ENCODE assay signal across 1 cellular context in the genomic region with DNA sequence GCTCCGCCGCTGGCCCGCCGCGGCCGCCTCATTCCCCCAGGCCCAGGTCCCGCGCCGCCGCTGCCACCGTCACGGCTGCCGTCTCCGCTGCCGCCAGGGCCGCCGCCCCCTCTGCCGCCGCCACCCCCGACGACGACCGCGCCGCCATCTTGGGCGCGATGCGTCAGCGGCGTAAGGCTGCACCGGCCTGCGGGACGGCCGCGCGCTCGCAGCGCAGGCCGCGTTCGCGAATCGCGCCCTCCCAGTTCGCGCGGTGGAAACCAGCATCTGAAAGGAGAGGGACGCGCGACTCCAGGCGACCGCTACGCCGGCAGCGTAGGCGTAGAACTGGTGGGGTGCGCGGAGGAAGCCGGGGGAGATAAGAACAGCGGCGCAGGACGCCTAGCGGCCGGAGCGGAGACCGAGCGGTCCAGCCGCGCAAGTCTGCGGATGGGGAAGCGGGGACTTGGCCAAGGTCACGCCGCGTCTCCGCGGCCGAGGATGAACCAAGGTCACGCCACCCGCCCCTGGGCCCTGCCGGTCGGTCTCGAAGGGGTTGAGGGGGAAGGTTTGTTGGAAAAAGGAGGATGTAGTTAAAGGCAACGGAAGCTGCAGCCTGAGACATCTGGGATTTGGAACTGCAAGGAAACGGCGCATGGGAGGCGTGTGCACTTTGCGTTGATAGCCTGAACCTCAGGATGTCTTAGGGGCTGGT.
A peak's percentile ranks its signal among the peaks of the same experiment; 100 is the strongest.
TF ChIP-seq lines count a peak whose summit lies in the region.

Gene NUDT3, minus strand, starts transcription at position 173 of the 694 bp plus-strand sequence. CDS start 307 bp downstream, outside the sequence.

TF ChIP-seq in HepG2, 621 proteins besides CTCF, POLR2A, EP300 and RAD21 (continued from another document and continues in another):
- TF ChIP-seq, protein P1, sequence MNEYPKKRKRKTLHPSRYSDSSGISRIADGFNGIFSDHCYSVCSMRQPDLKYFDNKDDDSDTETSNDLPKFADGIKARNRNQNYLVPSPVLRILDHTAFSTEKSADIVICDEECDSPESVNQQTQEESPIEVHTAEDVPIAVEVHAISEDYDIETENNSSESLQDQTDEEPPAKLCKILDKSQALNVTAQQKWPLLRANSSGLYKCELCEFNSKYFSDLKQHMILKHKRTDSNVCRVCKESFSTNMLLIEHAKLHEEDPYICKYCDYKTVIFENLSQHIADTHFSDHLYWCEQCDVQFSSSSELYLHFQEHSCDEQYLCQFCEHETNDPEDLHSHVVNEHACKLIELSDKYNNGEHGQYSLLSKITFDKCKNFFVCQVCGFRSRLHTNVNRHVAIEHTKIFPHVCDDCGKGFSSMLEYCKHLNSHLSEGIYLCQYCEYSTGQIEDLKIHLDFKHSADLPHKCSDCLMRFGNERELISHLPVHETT (CRISPR knock-in tag; conservative IDR thresholded peaks at IDR 0.05) = peak; percentile 74; the same call in 1 of the 2 replicates
- no peak; the same call in 1 of the 2 replicates for TF ChIP-seq ZNF878 (CRISPR knock-in tag; IDR thresholded peaks at IDR 0.05)
- no peak; the same call in 1 of the 2 replicates for TF ChIP-seq BRD4 (CRISPR knock-in tag; IDR thresholded peaks at IDR 0.05)
- TF ChIP-seq TBX2 (CRISPR knock-in tag; IDR thresholded peaks at IDR 0.05; ENCODE audit: borderline replicate concordance) = peak; percentile 81; the same call in 1 of the 2 replicates
- TF ChIP-seq LCORL (IDR thresholded peaks at IDR 0.05) = no peak
- peak; percentile 76 for TF ChIP-seq LCORL (CRISPR knock-in tag; IDR thresholded peaks at IDR 0.05)
- no peak for TF ChIP-seq ZNF550 (CRISPR knock-in tag; IDR thresholded peaks at IDR 0.05; ENCODE audit: borderline replicate concordance)
- TF ChIP-seq ZSCAN9 (CRISPR knock-in tag; IDR thresholded peaks at IDR 0.05; ENCODE audit: borderline replicate concordance) = peak; percentile 85
- TF ChIP-seq ZNF562 (CRISPR knock-in tag; IDR thresholded peaks at IDR 0.05; ENCODE audit: borderline replicate concordance) = no peak
- no peak for TF ChIP-seq TP53 (CRISPR knock-in tag; conservative IDR thresholded peaks at IDR 0.05)
- TF ChIP-seq ARID3A (IDR thresholded peaks at IDR 0.05; ENCODE audit: low read depth, low read length) = no peak
- peak; percentile 95 for TF ChIP-seq ZHX1 (CRISPR knock-in tag; IDR thresholded peaks at IDR 0.05; ENCODE audit: low read depth)
- peak; percentile 93 for TF ChIP-seq AHR (CRISPR knock-in tag; IDR thresholded peaks at IDR 0.05)
- TF ChIP-seq SAP130 (CRISPR knock-in tag; IDR thresholded peaks at IDR 0.05; ENCODE audit: low read depth) = 0 out of 2 replicates have a peak, but pooled peaks have one; percentile 67
- TF ChIP-seq HCFC1 (IDR thresholded peaks at IDR 0.05; ENCODE audit: low read depth, low read length) = no peak
- peak; percentile 84 for TF ChIP-seq SKI (IDR thresholded peaks at IDR 0.05; ENCODE audit: partially characterized antibody)
- TF ChIP-seq ZNF768 (CRISPR knock-in tag; IDR thresholded peaks at IDR 0.05) = peak; percentile 69; the same call in 1 of the 2 replicates
- TF ChIP-seq, protein P2, sequence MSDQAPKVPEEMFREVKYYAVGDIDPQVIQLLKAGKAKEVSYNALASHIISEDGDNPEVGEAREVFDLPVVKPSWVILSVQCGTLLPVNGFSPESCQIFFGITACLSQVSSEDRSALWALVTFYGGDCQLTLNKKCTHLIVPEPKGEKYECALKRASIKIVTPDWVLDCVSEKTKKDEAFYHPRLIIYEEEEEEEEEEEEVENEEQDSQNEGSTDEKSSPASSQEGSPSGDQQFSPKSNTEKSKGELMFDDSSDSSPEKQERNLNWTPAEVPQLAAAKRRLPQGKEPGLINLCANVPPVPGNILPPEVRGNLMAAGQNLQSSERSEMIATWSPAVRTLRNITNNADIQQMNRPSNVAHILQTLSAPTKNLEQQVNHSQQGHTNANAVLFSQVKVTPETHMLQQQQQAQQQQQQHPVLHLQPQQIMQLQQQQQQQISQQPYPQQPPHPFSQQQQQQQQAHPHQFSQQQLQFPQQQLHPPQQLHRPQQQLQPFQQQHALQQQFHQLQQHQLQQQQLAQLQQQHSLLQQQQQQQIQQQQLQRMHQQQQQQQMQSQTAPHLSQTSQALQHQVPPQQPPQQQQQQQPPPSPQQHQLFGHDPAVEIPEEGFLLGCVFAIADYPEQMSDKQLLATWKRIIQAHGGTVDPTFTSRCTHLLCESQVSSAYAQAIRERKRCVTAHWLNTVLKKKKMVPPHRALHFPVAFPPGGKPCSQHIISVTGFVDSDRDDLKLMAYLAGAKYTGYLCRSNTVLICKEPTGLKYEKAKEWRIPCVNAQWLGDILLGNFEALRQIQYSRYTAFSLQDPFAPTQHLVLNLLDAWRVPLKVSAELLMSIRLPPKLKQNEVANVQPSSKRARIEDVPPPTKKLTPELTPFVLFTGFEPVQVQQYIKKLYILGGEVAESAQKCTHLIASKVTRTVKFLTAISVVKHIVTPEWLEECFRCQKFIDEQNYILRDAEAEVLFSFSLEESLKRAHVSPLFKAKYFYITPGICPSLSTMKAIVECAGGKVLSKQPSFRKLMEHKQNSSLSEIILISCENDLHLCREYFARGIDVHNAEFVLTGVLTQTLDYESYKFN (CRISPR knock-in tag; conservative IDR thresholded peaks at IDR 0.05) = peak; percentile 13; the same call in 1 of the 2 replicates
- 0 out of 2 replicates have a peak, but pooled peaks have one; percentile 36 for TF ChIP-seq ZFYVE20 (CRISPR knock-in tag; IDR thresholded peaks at IDR 0.05; ENCODE audit: borderline replicate concordance, low read depth)
- TF ChIP-seq, protein P3, sequence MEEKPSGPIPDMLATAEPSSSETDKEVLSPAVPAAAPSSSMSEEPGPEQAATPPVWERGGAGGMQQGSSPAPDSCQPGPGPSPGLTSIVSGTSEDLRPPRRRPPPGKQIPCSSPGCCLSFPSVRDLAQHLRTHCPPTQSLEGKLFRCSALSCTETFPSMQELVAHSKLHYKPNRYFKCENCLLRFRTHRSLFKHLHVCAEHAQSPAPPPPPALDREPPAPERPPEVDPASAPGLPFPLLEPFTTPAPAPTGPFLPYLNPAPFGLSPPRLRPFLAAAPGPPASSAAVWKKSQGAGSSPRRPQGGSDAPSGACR (CRISPR knock-in tag; IDR thresholded peaks at IDR 0.05) = no peak
- TF ChIP-seq CENPBD1 (CRISPR knock-in tag; IDR thresholded peaks at IDR 0.05; ENCODE audit: borderline replicate concordance, low read depth) = peak; percentile 78; the same call in 1 of the 2 replicates
- peak; percentile 25; the same call in 1 of the 2 replicates for TF ChIP-seq DR1 (CRISPR knock-in tag; IDR thresholded peaks at IDR 0.05)
- TF ChIP-seq ZMYM4 (CRISPR knock-in tag; IDR thresholded peaks at IDR 0.05) = peak; percentile 91
- TF ChIP-seq KDM5B (CRISPR knock-in tag; IDR thresholded peaks at IDR 0.05; ENCODE audit: borderline replicate concordance) = peak; percentile 69; the same call in 1 of the 2 replicates
- TF ChIP-seq ZNF350 (CRISPR knock-in tag; IDR thresholded peaks at IDR 0.05; ENCODE audit: borderline replicate concordance, low read depth) = peak; percentile 92
- TF ChIP-seq, protein P4, sequence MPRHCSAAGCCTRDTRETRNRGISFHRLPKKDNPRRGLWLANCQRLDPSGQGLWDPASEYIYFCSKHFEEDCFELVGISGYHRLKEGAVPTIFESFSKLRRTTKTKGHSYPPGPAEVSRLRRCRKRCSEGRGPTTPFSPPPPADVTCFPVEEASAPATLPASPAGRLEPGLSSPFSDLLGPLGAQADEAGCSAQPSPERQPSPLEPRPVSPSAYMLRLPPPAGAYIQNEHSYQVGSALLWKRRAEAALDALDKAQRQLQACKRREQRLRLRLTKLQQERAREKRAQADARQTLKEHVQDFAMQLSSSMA (CRISPR knock-in tag; IDR thresholded peaks at IDR 0.05) = no peak
- TF ChIP-seq ZNF383 (CRISPR knock-in tag; IDR thresholded peaks at IDR 0.05; ENCODE audit: borderline replicate concordance) = 0 out of 2 replicates have a peak, but pooled peaks have one; percentile 53
- TF ChIP-seq JUND (CRISPR knock-in tag; IDR thresholded peaks at IDR 0.05) = peak; percentile 54; the same call in 1 of the 2 replicates
- TF ChIP-seq, protein P5, sequence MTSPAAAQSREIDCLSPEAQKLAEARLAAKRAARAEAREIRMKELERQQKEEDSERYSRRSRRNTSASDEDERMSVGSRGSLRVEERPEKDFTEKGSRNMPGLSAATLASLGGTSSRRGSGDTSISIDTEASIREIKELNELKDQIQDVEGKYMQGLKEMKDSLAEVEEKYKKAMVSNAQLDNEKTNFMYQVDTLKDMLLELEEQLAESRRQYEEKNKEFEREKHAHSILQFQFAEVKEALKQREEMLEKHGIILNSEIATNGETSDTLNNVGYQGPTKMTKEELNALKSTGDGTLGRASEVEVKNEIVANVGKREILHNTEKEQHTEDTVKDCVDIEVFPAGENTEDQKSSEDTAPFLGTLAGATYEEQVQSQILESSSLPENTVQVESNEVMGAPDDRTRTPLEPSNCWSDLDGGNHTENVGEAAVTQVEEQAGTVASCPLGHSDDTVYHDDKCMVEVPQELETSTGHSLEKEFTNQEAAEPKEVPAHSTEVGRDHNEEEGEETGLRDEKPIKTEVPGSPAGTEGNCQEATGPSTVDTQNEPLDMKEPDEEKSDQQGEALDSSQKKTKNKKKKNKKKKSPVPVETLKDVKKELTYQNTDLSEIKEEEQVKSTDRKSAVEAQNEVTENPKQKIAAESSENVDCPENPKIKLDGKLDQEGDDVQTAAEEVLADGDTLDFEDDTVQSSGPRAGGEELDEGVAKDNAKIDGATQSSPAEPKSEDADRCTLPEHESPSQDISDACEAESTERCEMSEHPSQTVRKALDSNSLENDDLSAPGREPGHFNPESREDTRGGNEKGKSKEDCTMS (CRISPR knock-in tag; conservative IDR thresholded peaks at IDR 0.05) = no peak; the same call in 1 of the 2 replicates
- no peak; the same call in 1 of the 2 replicates for TF ChIP-seq TEF (CRISPR knock-in tag; IDR thresholded peaks at IDR 0.05)
- TF ChIP-seq ZNF30 (CRISPR knock-in tag; IDR thresholded peaks at IDR 0.05) = no peak
- no peak for TF ChIP-seq NFAT5 (CRISPR knock-in tag; IDR thresholded peaks at IDR 0.05)
